Comparison of ENCODE assay signal across 8 cellular contexts in the genomic region with DNA sequence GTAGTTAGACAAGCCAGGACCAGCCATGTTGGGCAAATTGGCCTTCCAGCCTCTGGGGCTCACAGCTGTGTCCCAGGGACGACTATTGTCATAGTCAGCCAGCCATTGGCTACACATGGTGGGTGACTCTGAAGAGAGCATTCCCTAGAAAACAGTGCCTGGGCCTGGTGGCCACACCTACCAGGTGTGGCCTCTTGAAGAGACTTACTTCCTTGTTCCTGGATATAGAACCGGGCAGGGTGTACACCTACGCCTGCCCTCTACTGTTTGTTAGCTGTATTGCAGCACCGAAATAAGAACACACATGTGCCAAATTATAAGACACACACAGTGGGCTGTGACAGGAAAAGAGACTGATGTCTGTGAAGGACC.
DNase-seq lines count a peak whose midpoint lies in the region; ATAC-seq and TF ChIP-seq lines count a peak whose summit lies in the region.

No MANE protein-coding gene starts in this region.

- ATAC-seq in activated CD8-positive, alpha-beta T cell treated with anti-CD3 and anti-CD28 coated beads for 36 hours, result peak; percentile 76
- peak in 3 of 4 donors; percentile 25 to 35 (median 33) for ATAC-seq in heart left ventricle

- peaks cover 1% of the 10 kb centered on the region for H3K27me3 Mint-ChIP-seq in activated CD8-positive, alpha-beta T cell treated with anti-CD3 and anti-CD28 coated beads for 36 hours

- DNase-seq in AML-193 (lab: John Stamatoyannopoulos, UW) (peak; percentile 46 to 55), GM12865 (ENCODE audit: low read depth) (peak; percentile 52), NCI-H2107 (lab: John Stamatoyannopoulos, UW) (peak; percentile 16), heart left ventricle (peak in 1 of 5 donors; percentile 25), spleen (no peak), midbrain (lab: John Stamatoyannopoulos, UW) (no peak), activated gamma-delta T cell (lab: John Stamatoyannopoulos, UW) (no peak)
- peak; percentile 72 for DNase-seq in activated CD8-positive, alpha-beta T cell treated with anti-CD3 and anti-CD28 coated beads for 36 hours

- peak; percentile 44 for TF ChIP-seq CTCF in GM12865 (IDR thresholded peaks at IDR 0.05; ENCODE audit: insufficient read depth, low read depth, low read length, missing control alignments)
- TF ChIP-seq CTCF in activated CD8-positive, alpha-beta T cell treated with anti-CD3 and anti-CD28 coated beads for 36 hours (IDR thresholded peaks at IDR 0.05), result peak; percentile 75
- peak; percentile 51 to 74 (median 68) for TF ChIP-seq CTCF in heart left ventricle (IDR thresholded peaks at IDR 0.05)
- TF ChIP-seq CTCF in spleen (IDR thresholded peaks at IDR 0.05 in 8 of 11, conservative IDR thresholded peaks at IDR 0.05 in 3 of 11), result peak in 9 of 11 experiments; percentile 25 to 73 (median 63)

- intact Hi-C loops in activated CD8-positive, alpha-beta T cell treated with anti-CD3 and anti-CD28 coated beads for 36 hours (cut with micrococcal nuclease), result no loop called here
- intact Hi-C loops in heart left ventricle (cut with DNase I), result loop anchor here in 3 of 10 donors (5.0 to 10.0 kb wide), 3 partner anchors 92 to 245 kb away; no protein-coding TSS in a partner anchor
- intact Hi-C loops in spleen (cut with DNase I; ENCODE audit: low total_unique reads), result no loop called here

- H3K4me1 Mint-ChIP-seq in activated CD8-positive, alpha-beta T cell treated with anti-CD3 and anti-CD28 coated beads for 36 hours (ENCODE audit: low read depth), result peaks cover 9% of the 10 kb centered on the region

- no peak overlapping the region for H3K27ac ChIP-seq in heart left ventricle
- H3K27ac ChIP-seq in spleen, result no peak overlapping the region

- H3K36me3 ChIP-seq in heart left ventricle, result no peaks in the 10 kb centered on the region
- H3K36me3 ChIP-seq in spleen, result no peaks in the 10 kb centered on the region

- POLR2A ChIA-PET in activated CD8-positive, alpha-beta T cell treated with anti-CD3 and anti-CD28 coated beads for 36 hours (lab: Charles Lee), result no interaction called here

- no peak overlapping the region for H3K27ac Mint-ChIP-seq in activated CD8-positive, alpha-beta T cell treated with anti-CD3 and anti-CD28 coated beads for 36 hours

- H3K4me1 ChIP-seq in heart left ventricle (peaks cover 4 to 56% (median 26%) of the 10 kb centered on the region in 12 donors), spleen (peaks cover 0 to 11% (median 2%) of the 10 kb centered on the region in 6 donors)

- H3K4me3 ChIP-seq in GM12865 (ENCODE audit: low read depth, low read length) (no peak overlapping the region), heart left ventricle (no peak overlapping the region), spleen (no peak overlapping the region)

- no peaks in the 10 kb centered on the region for H3K36me3 Mint-ChIP-seq in activated CD8-positive, alpha-beta T cell treated with anti-CD3 and anti-CD28 coated beads for 36 hours (ENCODE audit: low read depth)

- peaks cover 6% of the 10 kb centered on the region for H3K9me3 Mint-ChIP-seq in activated CD8-positive, alpha-beta T cell treated with anti-CD3 and anti-CD28 coated beads for 36 hours

- TF ChIP-seq POLR2A in heart left ventricle (IDR thresholded peaks at IDR 0.05), result no peak
- no peak for TF ChIP-seq POLR2A in spleen (IDR thresholded peaks at IDR 0.05)

- no peak overlapping the region for H3K4me3 Mint-ChIP-seq in activated CD8-positive, alpha-beta T cell treated with anti-CD3 and anti-CD28 coated beads for 36 hours

- CTCF ChIA-PET in activated CD8-positive, alpha-beta T cell treated with anti-CD3 and anti-CD28 coated beads for 36 hours (lab: Charles Lee), result interaction anchor here (1.0 to 1.1 kb wide), 2 partner anchors 33 to 307 kb away, joined by 3 read pairs; no protein-coding TSS in a partner anchor

- H3K9me3 ChIP-seq in heart left ventricle, result no peaks in the 10 kb centered on the region
- peaks cover 0 to 14% (median 10%) of the 10 kb centered on the region in 8 donors for H3K9me3 ChIP-seq in spleen

- 36 to 44% (median 44%) methylated on average over 4 of the region's 4 CpGs for WGBS in heart left ventricle, 4 donors
- 38 to 45% (median 41%) methylated on average over 4 of the region's 4 CpGs for WGBS in spleen, 5 donors

- peaks cover 0 to 8% (median 0%) of the 10 kb centered on the region in 9 donors for H3K27me3 ChIP-seq in heart left ventricle
- H3K27me3 ChIP-seq in spleen (replicated peaks in 1 of 7), result peaks cover 0 to 39% (median 16%) of the 10 kb centered on the region in 7 donors

Comparison
In these comparisons a context has a peak if more than half of its experiments do, and no peak if none do; other contexts are left out.
1. DNase-seq: peak in AML-193 (2 of 2), GM12865 (single experiment), NCI-H2107 (single experiment) and activated CD8-positive, alpha-beta T cell treated with anti-CD3 and anti-CD28 coated beads for 36 hours (single experiment); none in spleen (single experiment), midbrain (single experiment) and activated gamma-delta T cell (single experiment).
2. Peak in every context shown above with its lines, with median percentiles within 50 percentile points of each other: CTCF ChIP-seq.